16 cellular contexts compared by ENCODE assay signal in genomic region chr12:123111498-123112165, GRCh38. TPM values are rescaled to one million over a fixed set of nuclear protein-coding genes. Genes with fewer than 3 reads are reported as not detected.
DNase-seq lines count a peak whose midpoint lies in the region; ATAC-seq and TF ChIP-seq lines count a peak whose summit lies in the region.
"Had no signal": no experiment of that assay in that cellular context is flagged by ENCODE, and none has a peak within 500 bp of the region (broad histone marks: within the 10 kb centered on the region; RNA-seq: fewer than 3 reads in every experiment).

No MANE protein-coding gene starts in this region.

- peaks cover 61% of the 10 kb centered on the region for H3K4me1 Mint-ChIP-seq in activated CD8-positive, alpha-beta T cell treated with anti-CD3 and anti-CD28 coated beads, Interleukin-2, amount 10 ng/mL, durations not matched to agents 7 days and 5 days (ENCODE audit: low read depth)

- no peak for TF ChIP-seq CTCF in fibroblast of mammary gland (conservative IDR thresholded peaks at IDR 0.05; ENCODE audit: control insufficient read depth, insufficient read depth, low read depth, low read length)

- CTCF ChIA-PET in activated CD8-positive, alpha-beta T cell treated with anti-CD3 and anti-CD28 coated beads, Interleukin-2, amount 10 ng/mL, durations not matched to agents 7 days and 5 days (lab: Charles Lee): interaction anchor here (1.9 kb wide), 1 partner anchor 68 kb away, joined by 4 read pairs; no protein-coding TSS in a partner anchor

- no peaks in the 10 kb centered on the region for H3K9me3 Mint-ChIP-seq in activated CD8-positive, alpha-beta T cell treated with anti-CD3 and anti-CD28 coated beads, Interleukin-2, amount 10 ng/mL, durations not matched to agents 7 days and 5 days (ENCODE audit: insufficient read depth)
- H3K9me3 Mint-ChIP-seq: activated T-helper 17 cell treated with anti-CD3 and anti-CD28 coated beads, Interleukin-2, amount 50 U/mL, for 72 hours had no signal

- H3K27me3 Mint-ChIP-seq in activated CD8-positive, alpha-beta T cell treated with anti-CD3 and anti-CD28 coated beads, Interleukin-2, amount 10 ng/mL, durations not matched to agents 7 days and 5 days (ENCODE audit: low read depth): no peaks in the 10 kb centered on the region
- H3K27me3 Mint-ChIP-seq: activated T-helper 17 cell treated with anti-CD3 and anti-CD28 coated beads, Interleukin-2, amount 50 U/mL, for 72 hours had no signal

- no peak overlapping the region for H3K4me3 ChIP-seq in fibroblast of mammary gland (ENCODE audit: control insufficient read depth, low read depth, low read length)
- H3K4me3 ChIP-seq: coronary artery had no signal

- H3K4me3 Mint-ChIP-seq in activated CD8-positive, alpha-beta T cell treated with anti-CD3 and anti-CD28 coated beads, Interleukin-2, amount 10 ng/mL, durations not matched to agents 7 days and 5 days: no peak overlapping the region
- H3K4me3 Mint-ChIP-seq: activated T-helper 17 cell treated with anti-CD3 and anti-CD28 coated beads, Interleukin-2, amount 50 U/mL, for 72 hours had no signal

- peak overlapping the region; percentile 3 for H3K27ac Mint-ChIP-seq in activated CD8-positive, alpha-beta T cell treated with anti-CD3 and anti-CD28 coated beads, Interleukin-2, amount 10 ng/mL, durations not matched to agents 7 days and 5 days
- H3K27ac Mint-ChIP-seq: activated T-helper 17 cell treated with anti-CD3 and anti-CD28 coated beads, Interleukin-2, amount 50 U/mL, for 72 hours had no signal

- ATAC-seq in activated CD8-positive, alpha-beta T cell treated with anti-CD3 and anti-CD28 coated beads, Interleukin-2, amount 10 ng/mL, durations not matched to agents 7 days and 5 days: peak; percentile 13
- ATAC-seq: activated T-helper 17 cell treated with anti-CD3 and anti-CD28 coated beads, Interleukin-2, amount 50 U/mL, for 72 hours; foreskin keratinocyte had no signal

- peak; percentile 26 for DNase-seq in HT1080 (ENCODE audit: low read depth)
- DNase-seq in activated CD8-positive, alpha-beta T cell treated with anti-CD3 and anti-CD28 coated beads, Interleukin-2, amount 10 ng/mL, durations not matched to agents 7 days and 5 days: peak; percentile 33
- DNase-seq in fibroblast of mammary gland (ENCODE audit: low read depth): peak; percentile 20
- peak; percentile 22 to 28 for DNase-seq in stimulated activated CD8-positive, alpha-beta memory T cell treated with anti-CD3 and anti-CD28 coated beads, Interleukin-7, amount 100 ng/mL, for 48 hours (ENCODE audit: extremely low read depth in 1 of 2, low read depth in 1 of 2)
- DNase-seq in NCI-H2029 (lab: John Stamatoyannopoulos, UW): no peak
- no peak for DNase-seq in epidermal melanocyte (ENCODE audit: insufficient read length, low spot score)
- DNase-seq in activated T-cell treated with anti-CD3 and anti-CD28 coated beads, Interleukin-2, amount 50 U/mL, for 48 hours: no peak
- no peak for DNase-seq in T-helper 2 cell
- DNase-seq: activated CD4-positive, CD25-positive, alpha-beta regulatory T cell treated with anti-CD3 and anti-CD28 coated beads, Interleukin-2, amount 50 U/mL, for 72 hours; foreskin keratinocyte; kidney; NCI-H1436 treated with DMSO at 0.1 percent for 48 hours; NCI-H526 treated with DMSO at 0.1 percent for 48 hours; stimulated activated CD4-positive, alpha-beta T cell treated with anti-CD3 and anti-CD28 coated beads, Interleukin-12 subunit alpha, Interleukin-12 subunit beta, amount 100 ng/mL, for 4 hours had no signal

- POLR2A ChIA-PET in activated CD8-positive, alpha-beta T cell treated with anti-CD3 and anti-CD28 coated beads, Interleukin-2, amount 10 ng/mL, durations not matched to agents 7 days and 5 days (lab: Charles Lee): interaction anchor here (0.6 to 1.3 kb wide), 2 partner anchors 37 to 269 kb away, joined by 3 read pairs; no protein-coding TSS in a partner anchor

- peaks cover 23% of the 10 kb centered on the region for H3K36me3 Mint-ChIP-seq in activated CD8-positive, alpha-beta T cell treated with anti-CD3 and anti-CD28 coated beads, Interleukin-2, amount 10 ng/mL, durations not matched to agents 7 days and 5 days (ENCODE audit: low read depth)

RNA-seq across cellular contexts. Expression of gene PITPNM2, which starts 39.3 kb away (rescaled TPM):
- total RNA-seq in HT1080 (2014; rRNA removed; shearing (Covaris generic)): 3.0 and 6.2 TPM in 2 replicates
- 7.4 and 8.9 TPM in 2 replicates for polyA plus RNA-seq in HT1080 (2015; cell fraction: cytosol; rRNA removed)
- 22.9 and 24.1 TPM in 2 replicates for polyA plus RNA-seq in HT1080 (2015; cell fraction: nucleus; rRNA removed)
- 10 to 100 TPM; 17.7 to 18.3 TPM for total RNA-seq in activated CD8-positive, alpha-beta T cell treated with anti-CD3 and anti-CD28 coated beads, Interleukin-2, amount 10 ng/mL, durations not matched to agents 7 days and 5 days

Comparison
In these comparisons a context has a peak if more than half of its experiments do, and no peak if none do; other contexts are left out.
1. DNase-seq: peak in HT1080 (single experiment), activated CD8-positive, alpha-beta T cell treated with anti-CD3 and anti-CD28 coated beads, Interleukin-2, amount 10 ng/mL, durations not matched to agents 7 days and 5 days (single experiment), fibroblast of mammary gland (single experiment) and stimulated activated CD8-positive, alpha-beta memory T cell treated with anti-CD3 and anti-CD28 coated beads, Interleukin-7, amount 100 ng/mL, for 48 hours (2 of 2); none in NCI-H2029 (single experiment), epidermal melanocyte (single experiment), activated T-cell treated with anti-CD3 and anti-CD28 coated beads, Interleukin-2, amount 50 U/mL, for 48 hours (0 of 2) and T-helper 2 cell (0 of 5).